Comparison of ENCODE assay signal across 1 cellular context in the genomic region with DNA sequence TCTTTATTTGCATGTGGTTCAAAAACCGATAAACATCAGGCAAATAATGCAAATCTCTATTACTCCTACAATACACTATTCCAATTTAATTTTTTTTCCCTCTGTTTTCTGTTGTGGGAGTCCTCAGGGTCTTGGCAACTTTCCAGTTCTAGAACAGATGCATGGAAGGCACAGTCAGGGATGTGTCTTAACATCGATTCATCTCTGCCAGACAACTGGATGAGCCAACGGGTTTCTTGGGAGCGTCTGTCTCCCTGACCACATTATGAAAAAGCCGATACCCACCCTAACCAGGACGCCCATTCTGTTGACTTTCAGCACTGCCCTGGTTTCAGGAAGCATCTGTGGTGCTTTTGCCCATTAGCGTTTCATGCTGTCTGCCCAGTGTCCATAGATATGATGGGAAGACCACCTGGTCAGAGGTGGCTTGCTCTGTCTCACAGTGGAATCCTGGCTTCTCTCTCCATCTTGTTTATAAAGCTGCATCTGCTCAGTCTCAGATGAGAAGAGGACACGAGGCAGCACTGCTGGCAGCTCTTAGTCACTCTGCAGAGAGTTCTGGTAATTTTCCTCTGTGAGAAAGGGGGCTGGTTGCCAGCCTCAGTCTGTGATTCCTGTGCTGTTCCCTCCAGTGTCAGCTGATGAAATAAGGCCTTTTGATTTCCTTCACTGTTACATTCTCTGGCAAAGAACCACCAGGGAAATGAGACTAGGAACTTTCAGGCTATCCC.
TF ChIP-seq lines count a peak whose summit lies in the region.

No MANE protein-coding gene starts in this region.

TF ChIP-seq in H1, 55 proteins besides CTCF, POLR2A, EP300 and RAD21:
- TF ChIP-seq CBX5 (IDR thresholded peaks at IDR 0.05; ENCODE audit: low read depth, low read length): no peak
- no peak for TF ChIP-seq KDM4A (IDR thresholded peaks at IDR 0.05; ENCODE audit: low read depth, low read length, severe bottlenecking)
